13 cellular contexts compared by ENCODE assay signal in genomic region chr4:57147335-57148060, GRCh38. TPM values are rescaled to one million over a fixed set of nuclear protein-coding genes. Genes with fewer than 3 reads are reported as not detected.
DNase-seq lines count a peak whose midpoint lies in the region; ATAC-seq lines count a peak whose summit lies in the region.
"Had no signal": no experiment of that assay in that cellular context is flagged by ENCODE, and none has a peak within 500 bp of the region (broad histone marks: within the 10 kb centered on the region; RNA-seq: fewer than 3 reads in every experiment).

No MANE protein-coding gene starts in this region.

- no peaks in the 10 kb centered on the region for H3K27me3 ChIP-seq in trophoblast cell (ENCODE audit: insufficient read depth, low read length)

- CTCF ChIA-PET in T-cell (lab: Charles Lee) = no interaction called here

- H3K27ac ChIP-seq in trophoblast cell (ENCODE audit: low read depth, low read length) = no peak overlapping the region
- H3K27ac ChIP-seq: prostate gland had no signal

- H2AK5ac ChIP-seq in trophoblast cell (ENCODE audit: low read length) = no peak overlapping the region

- no CpG with 5 or more reads among the region's 9 CpGs for WGBS in trophoblast cell (ENCODE audit: extremely low coverage, insufficient coverage, insufficient read length)

- no peaks in the 10 kb centered on the region for H3K9me3 ChIP-seq in trophoblast cell (ENCODE audit: insufficient read depth, low read depth, low read length)
- H3K9me3 ChIP-seq: prostate gland had no signal

- no peak overlapping the region for H3K4me3 Mint-ChIP-seq in T-cell
- H3K4me3 Mint-ChIP-seq: activated CD8-positive, alpha-beta T cell treated with anti-CD3 and anti-CD28 coated beads for 36 hours; CD4-positive, CD25-positive, alpha-beta regulatory T cell had no signal

- no peak overlapping the region for H3K18ac ChIP-seq in trophoblast cell (ENCODE audit: low read length)

- H3K4me2 ChIP-seq in trophoblast cell (ENCODE audit: low read length) = no peak overlapping the region

- H4K8ac ChIP-seq in trophoblast cell (ENCODE audit: low read depth, low read length) = no peak overlapping the region

- H3K36me3 ChIP-seq in trophoblast cell (ENCODE audit: control insufficient read depth in 1 of 2, insufficient read depth in 2 of 2, low read length in 2 of 2) = no peaks in the 10 kb centered on the region
- H3K36me3 ChIP-seq: prostate gland had no signal

- H2BK120ac ChIP-seq in trophoblast cell (ENCODE audit: insufficient read depth, low read length, poor library complexity) = no peak overlapping the region

- no peak overlapping the region for H3K4me3 ChIP-seq in trophoblast cell (ENCODE audit: low read depth, low read length)
- H3K4me3 ChIP-seq: prostate gland had no signal

- no peak overlapping the region for H2BK5ac ChIP-seq in trophoblast cell (ENCODE audit: low read depth, low read length, poor library complexity)

- H3K27me3 Mint-ChIP-seq in T-cell = peaks cover 13 to 18% of the 10 kb centered on the region in 2 donors
- H3K27me3 Mint-ChIP-seq: activated CD8-positive, alpha-beta T cell treated with anti-CD3 and anti-CD28 coated beads for 36 hours had no signal

- no peak overlapping the region for H3K9ac ChIP-seq in trophoblast cell (ENCODE audit: low read length)

- no peaks in the 10 kb centered on the region for H3K79me2 ChIP-seq in trophoblast cell (ENCODE audit: control insufficient read depth, insufficient read depth, low read length, poor library complexity)

- DNase-seq in EH (ENCODE audit: low read depth) = peak; percentile 93
- DNase-seq in NCI-H226 = peak; percentile 75
- no peak for DNase-seq in trophoblast cell
- DNase-seq in RPMI8226 = no peak
- no peak for DNase-seq in T-cell
- DNase-seq: activated CD8-positive, alpha-beta T cell treated with anti-CD3 and anti-CD28 coated beads for 36 hours; aorta; CD4-positive, CD25-positive, alpha-beta regulatory T cell; GDM1; kidney had no signal

- peak overlapping the region; percentile 53 for H2BK12ac ChIP-seq in trophoblast cell (ENCODE audit: low read length)

- no peaks in the 10 kb centered on the region for H3K4me1 Mint-ChIP-seq in T-cell

- H3K79me1 ChIP-seq in trophoblast cell (ENCODE audit: low read length) = peaks cover 14% of the 10 kb centered on the region

- no peak overlapping the region for H2AFZ ChIP-seq in trophoblast cell (ENCODE audit: insufficient read depth, low read length, poor library complexity)

- H4K91ac ChIP-seq in trophoblast cell (ENCODE audit: low read depth, low read length) = no peak overlapping the region

- no peak overlapping the region for H3K14ac ChIP-seq in trophoblast cell (ENCODE audit: low read length)

- H3K36me3 Mint-ChIP-seq in T-cell = no peaks in the 10 kb centered on the region
- H3K36me3 Mint-ChIP-seq: CD4-positive, CD25-positive, alpha-beta regulatory T cell had no signal

- H3K23ac ChIP-seq in trophoblast cell (ENCODE audit: low read length) = no peak overlapping the region

- H3K27ac Mint-ChIP-seq in T-cell = no peak overlapping the region
- H3K27ac Mint-ChIP-seq: activated CD8-positive, alpha-beta T cell treated with anti-CD3 and anti-CD28 coated beads for 36 hours; CD4-positive, CD25-positive, alpha-beta regulatory T cell had no signal

- peak; percentile 42 for ATAC-seq in esophagus mucosa
- ATAC-seq in HG03196 (IDR thresholded peaks at IDR 0.05; ENCODE audit: unreplicated experiment) = no peak
- ATAC-seq in T-cell (replicated peaks in 1 of 4) = no peak
- ATAC-seq: activated CD8-positive, alpha-beta T cell treated with anti-CD3 and anti-CD28 coated beads for 36 hours had no signal

- peaks cover 2 to 10% of the 10 kb centered on the region in 2 experiments for H3K4me1 ChIP-seq in trophoblast cell (ENCODE audit: control insufficient read depth in 1 of 2, insufficient read depth in 2 of 2, low read length in 2 of 2)
- H3K4me1 ChIP-seq: prostate gland had no signal

- H3K9me3 Mint-ChIP-seq in T-cell = no peaks in the 10 kb centered on the region
- H3K9me3 Mint-ChIP-seq: activated CD8-positive, alpha-beta T cell treated with anti-CD3 and anti-CD28 coated beads for 36 hours had no signal

- no peak overlapping the region for H4K12ac ChIP-seq in trophoblast cell (ENCODE audit: low read depth, low read length)

- POLR2A ChIA-PET in T-cell (lab: Charles Lee) = no interaction called here

- H3K4ac ChIP-seq in trophoblast cell (ENCODE audit: low read depth, low read length) = no peak overlapping the region

RNA-seq across cellular contexts. Expression of gene IGFBP7, which starts 37.3 kb away (rescaled TPM):
- total RNA-seq in esophagus mucosa (40.9 TPM), T-cell (1 to 10 TPM in 4 of 5 donors, not detected in 1; 1.9 to 2.4 (median 2.0) TPM)
- polyA plus RNA-seq in trophoblast cell (2013) = 821 and 869 TPM in 2 replicates
- total RNA-seq: activated CD8-positive, alpha-beta T cell treated with anti-CD3 and anti-CD28 coated beads for 36 hours had no signal

Comparison
In these comparisons a context has a peak if more than half of its experiments do, and no peak if none do; other contexts are left out.
1. DNase-seq: peak in EH (single experiment) and NCI-H226 (single experiment); none in trophoblast cell (0 of 2), RPMI8226 (single experiment) and T-cell (0 of 34).
2. RNA of gene IGFBP7, which starts 37.3 kb away (total RNA-seq): 40.9 TPM in esophagus mucosa (single experiment); 1.9 to 2.4 TPM in T-cell; every median in the first group is over 10 times any median in the second.